18 cellular contexts compared by ENCODE assay signal in the genomic region with DNA sequence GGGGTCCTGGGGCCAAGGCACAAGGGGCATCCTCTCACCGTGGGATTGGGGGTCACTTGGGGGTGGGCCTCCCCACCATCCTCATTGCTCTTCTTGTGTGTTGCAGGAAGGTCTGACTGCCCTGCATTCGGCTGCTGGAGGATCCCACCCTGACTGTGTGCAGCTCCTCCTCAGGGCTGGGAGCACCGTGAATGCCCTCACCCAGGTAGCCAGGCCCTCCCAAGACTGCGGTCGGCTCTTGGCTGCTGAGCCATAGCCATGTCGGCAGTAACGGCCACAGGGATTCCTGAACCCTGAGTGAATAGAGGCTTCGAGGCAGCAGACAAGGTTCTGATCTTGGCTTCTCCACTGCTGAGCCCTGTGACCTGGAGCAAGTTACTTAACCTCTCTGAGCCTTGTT.
"Had no signal": no experiment of that assay in that cellular context is flagged by ENCODE, and none has a peak within 500 bp of the region (broad histone marks: within the 10 kb centered on the region; RNA-seq: fewer than 3 reads in every experiment).

No MANE protein-coding gene starts in this region.

- ATAC-seq: activated T-cell treated with anti-CD3 and anti-CD28 coated beads, Interleukin-2, amount 50 U/mL, for 4 hours; natural killer cell treated with Interleukin-12 subunit alpha and Interleukin-12 subunit beta and Interleukin-15 and Interleukin-18, amount 100 ng/mL, for 72 hours had no signal

- H3K4me3 ChIP-seq: adrenal gland, cardiac muscle cell, esophagus squamous epithelium, left ventricle myocardium inferior, stomach, testis had no signal

- H3K36me3 Mint-ChIP-seq: natural killer cell treated with Interleukin-12 subunit alpha and Interleukin-12 subunit beta and Interleukin-15 and Interleukin-18, amount 100 ng/mL, for 72 hours had no signal

- FAIRE-seq: kidney had no signal

- DNase-seq: activated CD4-positive, alpha-beta T cell treated with anti-CD3 and anti-CD28 coated beads, Interleukin-2, amount 50 U/mL, for 1 hour; activated CD4-positive, CD25-positive, alpha-beta regulatory T cell; activated effector memory CD4-positive, alpha-beta T cell treated with Interleukin-2 at 50 U/mL for 16 hours; activated naive CD4-positive, alpha-beta T cell treated with anti-CD3 and anti-CD28 coated beads, Interleukin-2, amount 50 U/mL, for 16 hours; activated T-cell treated with anti-CD3 and anti-CD28 coated beads, Interleukin-2, amount 50 U/mL, for 4 hours; esophagus squamous epithelium; hippocampal formation; kidney; left ventricle myocardium inferior; occipital lobe; stimulated activated CD4-positive, alpha-beta T cell treated with anti-CD3 and anti-CD28 coated beads, Interleukin-1b, Interleukin-23, amount 100 ng/mL, for 48 hours; stomach; SW 1271; testis had no signal

- H3K27me3 Mint-ChIP-seq: memory B cell; natural killer cell treated with Interleukin-12 subunit alpha and Interleukin-12 subunit beta and Interleukin-15 and Interleukin-18, amount 100 ng/mL, for 72 hours had no signal

- H3K27ac ChIP-seq: adrenal gland, cardiac muscle cell, esophagus squamous epithelium, left ventricle myocardium inferior, stomach, testis had no signal

- H3K27ac Mint-ChIP-seq: memory B cell had no signal

- H3K36me3 ChIP-seq: cardiac muscle cell, left ventricle myocardium inferior had no signal

- H3K4me3 Mint-ChIP-seq: activated T-cell treated with anti-CD3 and anti-CD28 coated beads, Interleukin-2, amount 50 U/mL, for 4 hours; memory B cell; natural killer cell treated with Interleukin-12 subunit alpha and Interleukin-12 subunit beta and Interleukin-15 and Interleukin-18, amount 100 ng/mL, for 72 hours had no signal

- H3K9me3 Mint-ChIP-seq: activated T-cell treated with anti-CD3 and anti-CD28 coated beads, Interleukin-2, amount 50 U/mL, for 4 hours; memory B cell; natural killer cell treated with Interleukin-12 subunit alpha and Interleukin-12 subunit beta and Interleukin-15 and Interleukin-18, amount 100 ng/mL, for 72 hours had no signal

- H3K27me3 ChIP-seq: adrenal gland, cardiac muscle cell, esophagus squamous epithelium, stomach, testis had no signal

- H3K4me1 ChIP-seq: adrenal gland, stomach had no signal

- H3K9me3 ChIP-seq: adrenal gland, esophagus squamous epithelium, left ventricle myocardium inferior, stomach, testis had no signal

- H3K4me1 Mint-ChIP-seq: memory B cell had no signal
